Comparison of ENCODE assay signal across 12 cellular contexts in genomic region chr11:12280199-12280837, GRCh38.
DNase-seq lines count a peak whose midpoint lies in the region; ATAC-seq and TF ChIP-seq lines count a peak whose summit lies in the region.
"Had no signal": no experiment of that assay in that cellular context is flagged by ENCODE, and none has a peak within 500 bp of the region (broad histone marks: within the 10 kb centered on the region; RNA-seq: fewer than 3 reads in every experiment).

No MANE protein-coding gene starts in this region.

- no peak for DNase-seq in activated T-cell treated with anti-CD3 and anti-CD28 coated beads, Interleukin-2, amount 50 U/mL, for 24 hours
- DNase-seq in activated T-cell treated with anti-CD3 and anti-CD28 coated beads for 4 hours, result no peak
- peak; percentile 36 for DNase-seq in NCI-H345 (lab: John Stamatoyannopoulos, UW)
- DNase-seq in hepatocyte (ENCODE audit: low spot score), result no peak
- DNase-seq in thyroid gland, result peak; percentile 64 to 73
- no peak for DNase-seq in cerebellum (ENCODE audit: low spot score)
- DNase-seq: NCI-H2107 had no signal

- H2AFZ ChIP-seq in hepatocyte, result no peak overlapping the region

- H3K9me2 ChIP-seq in hepatocyte (replicated peaks; ENCODE audit: insufficient read depth), result no peaks in the 10 kb centered on the region

- no peaks in the 10 kb centered on the region for H3K27me3 Mint-ChIP-seq in activated T-cell treated with anti-CD3 and anti-CD28 coated beads, Interleukin-2, amount 50 U/mL, for 24 hours

- TF ChIP-seq POLR2A in thyroid gland (IDR thresholded peaks at IDR 0.05) (no peak), GM18505 (IDR thresholded peaks at IDR 0.05; ENCODE audit: borderline replicate concordance, extremely low read depth, insufficient read depth, insufficient read length) (no peak)

- peak overlapping the region; percentile 74 for H3K27ac ChIP-seq in hepatocyte
- peak overlapping the region in 2 of 3 donors; percentile 39 to 84 for H3K27ac ChIP-seq in thyroid gland
- H3K27ac ChIP-seq: prostate gland had no signal

- H3K4me1 ChIP-seq in hepatocyte (ENCODE audit: insufficient read depth) (peaks cover 11% of the 10 kb centered on the region), thyroid gland (peaks cover 13 to 14% of the 10 kb centered on the region in 2 donors)
- H3K4me1 ChIP-seq: prostate gland had no signal

- H3K4me3 ChIP-seq in hepatocyte (no peak overlapping the region), thyroid gland (replicated peaks in 1 of 3) (no peak overlapping the region)
- H3K4me3 ChIP-seq: gastroesophageal sphincter, prostate gland had no signal

- WGBS in hepatocyte (ENCODE audit: low lambda C conversion rate, missing lambda C conversion rate), result 82% methylated on average over 4 of the region's 4 CpGs
- 54 to 62% methylated on average over 4 of the region's 4 CpGs for WGBS in thyroid gland, 2 donors

- no peaks in the 10 kb centered on the region for H3K36me3 Mint-ChIP-seq in activated T-cell treated with anti-CD3 and anti-CD28 coated beads, Interleukin-2, amount 50 U/mL, for 24 hours (ENCODE audit: low read depth)
- H3K36me3 Mint-ChIP-seq: brain had no signal

- ATAC-seq in GM19452 (IDR thresholded peaks at IDR 0.05; ENCODE audit: unreplicated experiment) (no peak), GM18505 (IDR thresholded peaks at IDR 0.05; ENCODE audit: unreplicated experiment) (no peak)
- ATAC-seq: gastroesophageal sphincter had no signal

- TF ChIP-seq CTCF in hepatocyte (IDR thresholded peaks at IDR 0.05; ENCODE audit: poor library complexity) (no peak), thyroid gland (IDR thresholded peaks at IDR 0.05) (no peak)

- H3K4me3 Mint-ChIP-seq in activated T-cell treated with anti-CD3 and anti-CD28 coated beads, Interleukin-2, amount 50 U/mL, for 24 hours, result no peak overlapping the region
- H3K4me3 Mint-ChIP-seq: brain had no signal

- intact Hi-C loops in thyroid gland (cut with DNase I), result loop anchor here (2.0 to 10.0 kb wide), 2 partner anchors 234 to 356 kb away; no protein-coding TSS in a partner anchor

- H3K27me3 ChIP-seq in hepatocyte, result no peaks in the 10 kb centered on the region
- no peaks in the 10 kb centered on the region for H3K27me3 ChIP-seq in thyroid gland
- H3K27me3 ChIP-seq: gastroesophageal sphincter had no signal

- H3K9me3 ChIP-seq in hepatocyte (ENCODE audit: low read depth) (no peaks in the 10 kb centered on the region), thyroid gland (no peaks in the 10 kb centered on the region)
- H3K9me3 ChIP-seq: gastroesophageal sphincter, prostate gland had no signal

- H3K4me1 Mint-ChIP-seq in activated T-cell treated with anti-CD3 and anti-CD28 coated beads, Interleukin-2, amount 50 U/mL, for 24 hours (ENCODE audit: low read depth), result peaks cover 21% of the 10 kb centered on the region

- no peak overlapping the region for H3K4me2 ChIP-seq in hepatocyte

- peak overlapping the region; percentile 63 for H3K27ac Mint-ChIP-seq in activated T-cell treated with anti-CD3 and anti-CD28 coated beads, Interleukin-2, amount 50 U/mL, for 24 hours

- no peaks in the 10 kb centered on the region for H3K36me3 ChIP-seq in hepatocyte (replicated peaks; ENCODE audit: insufficient read depth, low read depth)
- H3K36me3 ChIP-seq in thyroid gland, result no peaks in the 10 kb centered on the region
- H3K36me3 ChIP-seq: gastroesophageal sphincter, prostate gland had no signal

- no peaks in the 10 kb centered on the region for H3K79me2 ChIP-seq in hepatocyte

- no peaks in the 10 kb centered on the region for H4K20me1 ChIP-seq in hepatocyte (ENCODE audit: insufficient read depth, poor library complexity, severe bottlenecking)

- H3K9me3 Mint-ChIP-seq in activated T-cell treated with anti-CD3 and anti-CD28 coated beads, Interleukin-2, amount 50 U/mL, for 24 hours, result no peaks in the 10 kb centered on the region
- H3K9me3 Mint-ChIP-seq: brain had no signal

Comparison
In these comparisons a context has a peak if more than half of its experiments do, and no peak if none do; other contexts are left out.
1. DNase-seq: peak in NCI-H345 (single experiment) and thyroid gland (2 of 2); none in activated T-cell treated with anti-CD3 and anti-CD28 coated beads, Interleukin-2, amount 50 U/mL, for 24 hours (single experiment), activated T-cell treated with anti-CD3 and anti-CD28 coated beads for 4 hours (single experiment), hepatocyte (single experiment) and cerebellum (single experiment).